In the genomic region with DNA sequence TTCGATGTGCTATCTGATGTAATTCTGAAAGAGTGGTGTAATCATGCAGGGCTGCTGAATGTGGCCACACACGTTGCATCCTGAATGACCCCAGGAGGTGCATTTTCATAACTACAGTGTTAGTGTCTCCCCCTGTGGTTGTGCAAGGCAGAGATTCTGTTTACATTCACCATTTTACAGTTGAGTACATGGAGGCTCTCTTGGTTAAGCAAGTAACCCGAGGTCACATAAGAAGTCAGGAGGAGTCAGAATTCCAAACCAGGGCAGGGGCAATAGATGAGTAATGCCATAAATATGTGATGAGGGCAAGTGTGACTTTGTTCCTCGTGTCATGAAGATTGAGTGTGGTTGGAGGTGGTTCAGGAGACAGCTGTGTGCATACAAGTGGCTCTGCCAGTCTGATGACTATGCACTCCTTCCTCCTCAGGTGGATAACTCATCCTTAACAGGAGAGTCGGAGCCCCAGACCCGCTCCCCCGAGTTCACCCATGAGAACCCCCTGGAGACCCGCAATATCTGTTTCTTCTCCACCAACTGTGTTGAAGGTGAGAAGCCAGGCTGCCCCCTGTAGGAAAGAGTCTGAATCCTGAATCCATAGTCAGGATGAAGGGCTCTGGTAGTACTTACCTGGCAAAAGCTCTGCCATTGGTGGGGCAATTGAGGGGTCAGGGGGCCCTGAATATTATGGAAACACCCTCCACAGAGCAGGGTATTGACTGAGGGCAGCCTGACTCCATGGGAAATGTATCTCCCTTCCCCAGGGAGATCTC, we compare ENCODE assay signal across 9 cellular contexts. TPM values are rescaled to one million over a fixed set of nuclear protein-coding genes. Genes with fewer than 3 reads are reported as not detected.
A peak's percentile ranks its signal among the peaks of the same experiment; 100 is the strongest.
DNase-seq lines count a peak whose midpoint lies in the region; ATAC-seq and TF ChIP-seq lines count a peak whose summit lies in the region.
"Had no signal": no experiment of that assay in that cellular context is flagged by ENCODE, and none has a peak within 500 bp of the region (broad histone marks: within the 10 kb centered on the region; RNA-seq: fewer than 3 reads in every experiment).

No MANE protein-coding gene starts in this region.

- H3K9me3 ChIP-seq in ascending aorta (no peaks in the 10 kb centered on the region), right cardiac atrium (ENCODE audit: control insufficient read depth, low read length) (no peaks in the 10 kb centered on the region), upper lobe of right lung (no peaks in the 10 kb centered on the region)

- H3K4me1 ChIP-seq in ascending aorta (peaks cover 0 to 19% of the 10 kb centered on the region in 2 donors), right cardiac atrium (ENCODE audit: control insufficient read depth, insufficient read depth, low read length) (peaks cover 12% of the 10 kb centered on the region), upper lobe of right lung (peaks cover 7% of the 10 kb centered on the region)

- intact Hi-C loops in ascending aorta (cut with DNase I), result no loop called here
- intact Hi-C loops in right cardiac atrium (cut with DNase I), result no loop called here
- intact Hi-C loops in upper lobe of right lung (cut with DNase I), result no loop called here
- intact Hi-C loops in left colon (cut with DNase I, micrococcal nuclease), result no loop called here

- WGBS in right cardiac atrium, result 70% methylated on average over 8 of the region's 8 CpGs

- H3K4me3 ChIP-seq in ascending aorta (no peak overlapping the region), right cardiac atrium (ENCODE audit: low read length) (no peak overlapping the region), upper lobe of right lung (no peak overlapping the region)

- H3K36me3 ChIP-seq in ascending aorta, result peaks cover 32 to 76% of the 10 kb centered on the region in 2 donors
- no peaks in the 10 kb centered on the region for H3K36me3 ChIP-seq in upper lobe of right lung

- no peaks in the 10 kb centered on the region for H3K27me3 ChIP-seq in ascending aorta
- H3K27me3 ChIP-seq in right cardiac atrium (ENCODE audit: control insufficient read depth, insufficient read depth), result no peaks in the 10 kb centered on the region
- H3K27me3 ChIP-seq in upper lobe of right lung, result no peaks in the 10 kb centered on the region

- TF ChIP-seq CTCF in ascending aorta (IDR thresholded peaks at IDR 0.05) (peak in 1 of 3 experiments; percentile 15), upper lobe of right lung (IDR thresholded peaks at IDR 0.05) (no peak)

- DNase-seq in HT-29 (ENCODE audit: low spot score) (peak; percentile 83), ascending aorta (ENCODE audit: low spot score in 2 of 2) (no peak), right cardiac atrium (peak in 1 of 3 donors; percentile 14), upper lobe of right lung (peak; percentile 35), left colon (no peak)
- DNase-seq in activated naive CD4-positive, alpha-beta T cell (lab: John Stamatoyannopoulos, UW), result no peak
- DNase-seq: activated gamma-delta T cell, SHP77 treated with DMSO at 0.1 percent for 48 hours had no signal

- peak; percentile 17 to 20 for ATAC-seq in right cardiac atrium
- ATAC-seq in upper lobe of right lung, result peak; percentile 74
- ATAC-seq in GM21619 (IDR thresholded peaks at IDR 0.05; ENCODE audit: unreplicated experiment), result no peak
- ATAC-seq in left colon, result no peak

- H3K27ac ChIP-seq in ascending aorta (peak overlapping the region; percentile 36 to 77), right cardiac atrium (ENCODE audit: low read length) (peak overlapping the region; percentile 47), upper lobe of right lung (peak overlapping the region; percentile 11)

RNA-seq across cellular contexts. Expression of a gene that starts 9.3 kb away (rescaled TPM):
- not detected in 2 replicates for total RNA-seq in HT-29 (2014; rRNA removed; shearing (Covaris generic))
- total RNA-seq in ascending aorta (316 TPM), right cardiac atrium (100 to 1,000 TPM; 150 to 323 (median 257) TPM), upper lobe of right lung (5.6 TPM), left colon (10 to 100 TPM in 1 of 2 donors, 1 to 10 TPM in 1; 1.8 to 12.1 TPM)
- 89.6 TPM for polyA plus RNA-seq in right cardiac atrium

RNA-seq across cellular contexts. Expression of a gene that starts 26.5 kb away (rescaled TPM):
- 21.9 and 24.7 TPM in 2 replicates for total RNA-seq in HT-29 (2014; rRNA removed; shearing (Covaris generic))
- 37.9 TPM for total RNA-seq in ascending aorta
- 10 to 100 TPM; 18.3 to 24.2 (median 19.8) TPM for total RNA-seq in right cardiac atrium
- polyA plus RNA-seq in right cardiac atrium, result 18.2 TPM
- 37.5 TPM for total RNA-seq in upper lobe of right lung
- 10 to 100 TPM; 57.6 to 64.0 TPM for total RNA-seq in left colon

RNA-seq across cellular contexts. Expression of a gene that starts 26.5 kb away (rescaled TPM):
- total RNA-seq in HT-29 (2014; rRNA removed; shearing (Covaris generic)), result not detected in 2 replicates
- total RNA-seq in ascending aorta (not detected), right cardiac atrium (under 1 TPM in 3 of 4 donors, not detected in 1; 0.08 to 0.43 (median 0.28) TPM), upper lobe of right lung (0.96 TPM), left colon (not detected)
- polyA plus RNA-seq in right cardiac atrium, result 0.07 TPM

RNA-seq across cellular contexts. Expression of a gene that starts 43.6 kb away (rescaled TPM):
- not detected in 2 replicates for total RNA-seq in HT-29 (2014; rRNA removed; shearing (Covaris generic))
- total RNA-seq in ascending aorta (1.2 TPM), right cardiac atrium (not detected), upper lobe of right lung (not detected), left colon (not detected)
- polyA plus RNA-seq in right cardiac atrium, result not detected

RNA-seq across cellular contexts. Expression of a gene that starts 54.9 kb away (rescaled TPM):
- not detected in 2 replicates for total RNA-seq in HT-29 (2014; rRNA removed; shearing (Covaris generic))
- not detected for total RNA-seq in ascending aorta
- total RNA-seq in right cardiac atrium, result under 1 TPM; 0.11 to 0.31 (median 0.20) TPM
- polyA plus RNA-seq in right cardiac atrium, result 0.14 TPM
- total RNA-seq in upper lobe of right lung, result not detected
- total RNA-seq in left colon, result under 1 TPM in 1 of 2 donors, not detected in 1; 0.45 TPM

Comparison
In these comparisons a context has a peak if more than half of its experiments do, and no peak if none do; other contexts are left out.
1. DNase-seq: peak in HT-29 (single experiment) and upper lobe of right lung (single experiment); none in ascending aorta (0 of 2), activated naive CD4-positive, alpha-beta T cell (0 of 4) and left colon (0 of 2).
2. ATAC-seq: peak in right cardiac atrium (2 of 2) and upper lobe of right lung (single experiment); none in GM21619 (single experiment) and left colon (single experiment).
3. RNA of a gene that starts 9.3 kb away (total RNA-seq): 316 TPM in ascending aorta (single experiment) and 150 to 323 TPM in right cardiac atrium; 1.8 to 12.1 TPM in left colon, 5.6 TPM in upper lobe of right lung (single experiment) and not detected in HT-29; every median in the first group is over 10 times any median in the second.
4. Peak in every context shown above with its lines, with median percentiles within 50 percentile points of each other: H3K27ac ChIP-seq.